In the genomic region with DNA sequence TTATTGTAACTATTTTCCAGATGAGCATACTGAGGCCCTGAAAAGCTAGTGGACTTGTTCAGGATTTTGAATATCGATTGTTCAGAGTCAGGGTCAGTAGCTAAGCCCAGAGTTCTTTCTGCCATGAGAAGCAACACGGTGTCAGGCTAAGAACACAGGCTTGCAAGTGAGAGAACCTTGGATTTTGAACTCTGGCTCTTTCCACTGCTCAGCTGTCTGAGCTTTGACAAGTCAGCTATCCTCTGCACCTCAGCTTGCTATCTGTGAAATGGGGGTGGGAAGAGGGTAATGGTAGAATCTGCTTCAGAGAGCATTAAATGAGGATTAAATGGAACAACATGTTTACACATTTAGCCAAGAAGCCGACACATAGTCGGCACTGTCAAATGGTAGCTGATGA, we compare ENCODE assay signal across 8 cellular contexts.
"Had no signal": no experiment of that assay in that cellular context is flagged by ENCODE, and none has a peak within 500 bp of the region (broad histone marks: within the 10 kb centered on the region; RNA-seq: fewer than 3 reads in every experiment).

No MANE protein-coding gene starts in this region.

- H3K4me3 ChIP-seq: GM23338 had no signal

- ATAC-seq: GM23338 had no signal

- H3K27ac Mint-ChIP-seq: GM23338, H9 had no signal

- FAIRE-seq: H1, H54 had no signal

- H3K4me2 ChIP-seq: GM23338 had no signal

- H2AFZ ChIP-seq: GM23338 had no signal

- H3K9me3 Mint-ChIP-seq: GM23338, H9, IgD-negative memory B cell had no signal

- DNase-seq: H9, HCEC 1CT, Kasumi-1, KG1 had no signal

- H3K27me3 Mint-ChIP-seq: IgD-negative memory B cell had no signal

- H3K4me3 Mint-ChIP-seq: GM23338, H9, IgD-negative memory B cell had no signal
